ENCODE assay signal across 1 cellular context in the genomic region with DNA sequence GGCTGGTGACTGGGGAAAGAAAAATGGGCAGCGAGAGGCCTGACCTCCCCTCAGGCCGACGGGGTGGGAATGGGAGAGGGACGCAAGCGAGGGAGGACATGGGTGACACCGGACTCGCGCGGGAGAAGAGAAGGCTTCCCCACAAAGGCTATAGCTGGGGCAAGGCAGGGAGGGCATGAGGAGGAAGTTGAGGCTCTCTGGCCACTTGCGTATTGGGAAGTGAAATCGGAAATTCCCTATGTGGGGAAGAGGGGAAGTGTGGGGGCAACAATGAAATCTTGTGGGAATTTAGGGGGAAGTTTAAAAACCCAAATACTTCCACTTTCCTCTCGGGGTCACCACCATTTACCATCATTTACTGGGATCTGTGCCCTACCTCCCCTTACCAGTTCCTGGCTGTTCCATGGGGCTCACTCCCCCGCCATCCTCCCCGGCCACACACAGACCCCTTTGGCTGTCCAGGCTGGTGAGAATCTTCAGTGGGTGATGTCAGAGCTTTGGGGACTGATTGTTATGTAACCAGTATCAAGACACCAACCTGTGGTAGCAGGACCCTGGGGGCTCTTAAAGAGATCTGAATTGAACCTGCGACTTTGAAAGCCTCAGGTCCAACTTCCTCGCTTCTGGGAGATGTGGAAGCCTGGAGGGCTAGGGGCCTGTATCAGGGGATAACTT.
TF ChIP-seq lines count a peak whose summit lies in the region.

No MANE protein-coding gene starts in this region.

TF ChIP-seq in K562, 482 proteins besides CTCF, POLR2A, EP300 and RAD21 (continued from another document):
- TF ChIP-seq, protein P1, sequence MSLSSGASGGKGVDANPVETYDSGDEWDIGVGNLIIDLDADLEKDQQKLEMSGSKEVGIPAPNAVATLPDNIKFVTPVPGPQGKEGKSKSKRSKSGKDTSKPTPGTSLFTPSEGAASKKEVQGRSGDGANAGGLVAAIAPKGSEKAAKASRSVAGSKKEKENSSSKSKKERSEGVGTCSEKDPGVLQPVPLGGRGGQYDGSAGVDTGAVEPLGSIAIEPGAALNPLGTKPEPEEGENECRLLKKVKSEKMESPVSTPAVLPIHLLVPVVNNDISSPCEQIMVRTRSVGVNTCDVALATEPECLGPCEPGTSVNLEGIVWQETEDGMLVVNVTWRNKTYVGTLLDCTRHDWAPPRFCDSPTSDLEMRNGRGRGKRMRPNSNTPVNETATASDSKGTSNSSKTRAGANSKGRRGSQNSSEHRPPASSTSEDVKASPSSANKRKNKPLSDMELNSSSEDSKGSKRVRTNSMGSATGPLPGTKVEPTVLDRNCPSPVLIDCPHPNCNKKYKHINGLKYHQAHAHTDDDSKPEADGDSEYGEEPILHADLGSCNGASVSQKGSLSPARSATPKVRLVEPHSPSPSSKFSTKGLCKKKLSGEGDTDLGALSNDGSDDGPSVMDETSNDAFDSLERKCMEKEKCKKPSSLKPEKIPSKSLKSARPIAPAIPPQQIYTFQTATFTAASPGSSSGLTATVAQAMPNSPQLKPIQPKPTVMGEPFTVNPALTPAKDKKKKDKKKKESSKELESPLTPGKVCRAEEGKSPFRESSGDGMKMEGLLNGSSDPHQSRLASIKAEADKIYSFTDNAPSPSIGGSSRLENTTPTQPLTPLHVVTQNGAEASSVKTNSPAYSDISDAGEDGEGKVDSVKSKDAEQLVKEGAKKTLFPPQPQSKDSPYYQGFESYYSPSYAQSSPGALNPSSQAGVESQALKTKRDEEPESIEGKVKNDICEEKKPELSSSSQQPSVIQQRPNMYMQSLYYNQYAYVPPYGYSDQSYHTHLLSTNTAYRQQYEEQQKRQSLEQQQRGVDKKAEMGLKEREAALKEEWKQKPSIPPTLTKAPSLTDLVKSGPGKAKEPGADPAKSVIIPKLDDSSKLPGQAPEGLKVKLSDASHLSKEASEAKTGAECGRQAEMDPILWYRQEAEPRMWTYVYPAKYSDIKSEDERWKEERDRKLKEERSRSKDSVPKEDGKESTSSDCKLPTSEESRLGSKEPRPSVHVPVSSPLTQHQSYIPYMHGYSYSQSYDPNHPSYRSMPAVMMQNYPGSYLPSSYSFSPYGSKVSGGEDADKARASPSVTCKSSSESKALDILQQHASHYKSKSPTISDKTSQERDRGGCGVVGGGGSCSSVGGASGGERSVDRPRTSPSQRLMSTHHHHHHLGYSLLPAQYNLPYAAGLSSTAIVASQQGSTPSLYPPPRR (CRISPR knock-in tag; IDR thresholded peaks at IDR 0.05; ENCODE audit: borderline replicate concordance) = no peak
- TF ChIP-seq, protein P2, sequence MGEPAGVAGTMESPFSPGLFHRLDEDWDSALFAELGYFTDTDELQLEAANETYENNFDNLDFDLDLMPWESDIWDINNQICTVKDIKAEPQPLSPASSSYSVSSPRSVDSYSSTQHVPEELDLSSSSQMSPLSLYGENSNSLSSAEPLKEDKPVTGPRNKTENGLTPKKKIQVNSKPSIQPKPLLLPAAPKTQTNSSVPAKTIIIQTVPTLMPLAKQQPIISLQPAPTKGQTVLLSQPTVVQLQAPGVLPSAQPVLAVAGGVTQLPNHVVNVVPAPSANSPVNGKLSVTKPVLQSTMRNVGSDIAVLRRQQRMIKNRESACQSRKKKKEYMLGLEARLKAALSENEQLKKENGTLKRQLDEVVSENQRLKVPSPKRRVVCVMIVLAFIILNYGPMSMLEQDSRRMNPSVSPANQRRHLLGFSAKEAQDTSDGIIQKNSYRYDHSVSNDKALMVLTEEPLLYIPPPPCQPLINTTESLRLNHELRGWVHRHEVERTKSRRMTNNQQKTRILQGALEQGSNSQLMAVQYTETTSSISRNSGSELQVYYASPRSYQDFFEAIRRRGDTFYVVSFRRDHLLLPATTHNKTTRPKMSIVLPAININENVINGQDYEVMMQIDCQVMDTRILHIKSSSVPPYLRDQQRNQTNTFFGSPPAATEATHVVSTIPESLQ (CRISPR knock-in tag; IDR thresholded peaks at IDR 0.05) = no peak
- TF ChIP-seq, protein P3, sequence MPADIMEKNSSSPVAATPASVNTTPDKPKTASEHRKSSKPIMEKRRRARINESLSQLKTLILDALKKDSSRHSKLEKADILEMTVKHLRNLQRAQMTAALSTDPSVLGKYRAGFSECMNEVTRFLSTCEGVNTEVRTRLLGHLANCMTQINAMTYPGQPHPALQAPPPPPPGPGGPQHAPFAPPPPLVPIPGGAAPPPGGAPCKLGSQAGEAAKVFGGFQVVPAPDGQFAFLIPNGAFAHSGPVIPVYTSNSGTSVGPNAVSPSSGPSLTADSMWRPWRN (IDR thresholded peaks at IDR 0.05; ENCODE audit: low read depth) = no peak
- TF ChIP-seq NR4A1 (CRISPR knock-in tag; IDR thresholded peaks at IDR 0.05) (no peak), NR4A1 (tag; IDR thresholded peaks at IDR 0.05) (0 out of 2 replicates have a peak, but pooled peaks have one; percentile 4), ZNF79 (CRISPR knock-in tag; IDR thresholded peaks at IDR 0.05; ENCODE audit: low read depth) (no peak), SIN3A (IDR thresholded peaks at IDR 0.05; ENCODE audit: borderline replicate concordance in 2 of 2, control insufficient read depth in 1 of 2, low read depth in 2 of 2, low read length in 2 of 2) (no peak), ZNF232 (CRISPR knock-in tag; IDR thresholded peaks at IDR 0.05) (no peak), KAT7 (CRISPR knock-in tag; IDR thresholded peaks at IDR 0.05; ENCODE audit: borderline replicate concordance) (no peak; the same call in 1 of the 2 replicates), TARDBP (IDR thresholded peaks at IDR 0.05) (no peak), NCOR1 (IDR thresholded peaks at IDR 0.05) (no peak), TOE1 (IDR thresholded peaks at IDR 0.05; ENCODE audit: borderline replicate concordance) (no peak), TOE1 (CRISPR knock-in tag; IDR thresholded peaks at IDR 0.05; ENCODE audit: borderline replicate concordance, low read depth) (no peak), SIN3B (IDR thresholded peaks at IDR 0.05; ENCODE audit: low read depth) (no peak), NR1H2 (CRISPR knock-in tag; IDR thresholded peaks at IDR 0.05) (no peak), DPF2 (IDR thresholded peaks at IDR 0.05) (peak; percentile 10; the same call in 1 of the 2 replicates), MYNN (IDR thresholded peaks at IDR 0.05) (no peak), MYNN (CRISPR knock-in tag; IDR thresholded peaks at IDR 0.05) (no peak), NCOA1 (IDR thresholded peaks at IDR 0.05; ENCODE audit: low read depth) (no peak), KDM4B (IDR thresholded peaks at IDR 0.05; ENCODE audit: borderline replicate concordance in 2 of 2, low read depth in 1 of 2) (no peak), NFRKB (IDR thresholded peaks at IDR 0.05; ENCODE audit: low read depth) (no peak), MTA1 (IDR thresholded peaks at IDR 0.05; ENCODE audit: borderline replicate concordance) (no peak)
- TF ChIP-seq, protein P4, sequence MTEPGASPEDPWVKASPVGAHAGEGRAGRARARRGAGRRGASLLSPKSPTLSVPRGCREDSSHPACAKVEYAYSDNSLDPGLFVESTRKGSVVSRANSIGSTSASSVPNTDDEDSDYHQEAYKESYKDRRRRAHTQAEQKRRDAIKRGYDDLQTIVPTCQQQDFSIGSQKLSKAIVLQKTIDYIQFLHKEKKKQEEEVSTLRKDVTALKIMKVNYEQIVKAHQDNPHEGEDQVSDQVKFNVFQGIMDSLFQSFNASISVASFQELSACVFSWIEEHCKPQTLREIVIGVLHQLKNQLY (CRISPR knock-in tag; conservative IDR thresholded peaks at IDR 0.05) = no peak
- TF ChIP-seq, protein P5, sequence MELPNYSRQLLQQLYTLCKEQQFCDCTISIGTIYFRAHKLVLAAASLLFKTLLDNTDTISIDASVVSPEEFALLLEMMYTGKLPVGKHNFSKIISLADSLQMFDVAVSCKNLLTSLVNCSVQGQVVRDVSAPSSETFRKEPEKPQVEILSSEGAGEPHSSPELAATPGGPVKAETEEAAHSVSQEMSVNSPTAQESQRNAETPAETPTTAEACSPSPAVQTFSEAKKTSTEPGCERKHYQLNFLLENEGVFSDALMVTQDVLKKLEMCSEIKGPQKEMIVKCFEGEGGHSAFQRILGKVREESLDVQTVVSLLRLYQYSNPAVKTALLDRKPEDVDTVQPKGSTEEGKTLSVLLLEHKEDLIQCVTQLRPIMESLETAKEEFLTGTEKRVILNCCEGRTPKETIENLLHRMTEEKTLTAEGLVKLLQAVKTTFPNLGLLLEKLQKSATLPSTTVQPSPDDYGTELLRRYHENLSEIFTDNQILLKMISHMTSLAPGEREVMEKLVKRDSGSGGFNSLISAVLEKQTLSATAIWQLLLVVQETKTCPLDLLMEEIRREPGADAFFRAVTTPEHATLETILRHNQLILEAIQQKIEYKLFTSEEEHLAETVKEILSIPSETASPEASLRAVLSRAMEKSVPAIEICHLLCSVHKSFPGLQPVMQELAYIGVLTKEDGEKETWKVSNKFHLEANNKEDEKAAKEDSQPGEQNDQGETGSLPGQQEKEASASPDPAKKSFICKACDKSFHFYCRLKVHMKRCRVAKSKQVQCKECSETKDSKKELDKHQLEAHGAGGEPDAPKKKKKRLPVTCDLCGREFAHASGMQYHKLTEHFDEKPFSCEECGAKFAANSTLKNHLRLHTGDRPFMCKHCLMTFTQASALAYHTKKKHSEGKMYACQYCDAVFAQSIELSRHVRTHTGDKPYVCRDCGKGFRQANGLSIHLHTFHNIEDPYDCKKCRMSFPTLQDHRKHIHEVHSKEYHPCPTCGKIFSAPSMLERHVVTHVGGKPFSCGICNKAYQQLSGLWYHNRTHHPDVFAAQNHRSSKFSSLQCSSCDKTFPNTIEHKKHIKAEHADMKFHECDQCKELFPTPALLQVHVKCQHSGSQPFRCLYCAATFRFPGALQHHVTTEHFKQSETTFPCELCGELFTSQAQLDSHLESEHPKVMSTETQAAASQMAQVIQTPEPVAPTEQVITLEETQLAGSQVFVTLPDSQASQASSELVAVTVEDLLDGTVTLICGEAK (IDR thresholded peaks at IDR 0.05) = peak; percentile 63; the same call in 1 of the 2 replicates
- TF ChIP-seq, protein P5 (CRISPR knock-in tag; IDR thresholded peaks at IDR 0.05) = no peak
- TF ChIP-seq, protein P6, sequence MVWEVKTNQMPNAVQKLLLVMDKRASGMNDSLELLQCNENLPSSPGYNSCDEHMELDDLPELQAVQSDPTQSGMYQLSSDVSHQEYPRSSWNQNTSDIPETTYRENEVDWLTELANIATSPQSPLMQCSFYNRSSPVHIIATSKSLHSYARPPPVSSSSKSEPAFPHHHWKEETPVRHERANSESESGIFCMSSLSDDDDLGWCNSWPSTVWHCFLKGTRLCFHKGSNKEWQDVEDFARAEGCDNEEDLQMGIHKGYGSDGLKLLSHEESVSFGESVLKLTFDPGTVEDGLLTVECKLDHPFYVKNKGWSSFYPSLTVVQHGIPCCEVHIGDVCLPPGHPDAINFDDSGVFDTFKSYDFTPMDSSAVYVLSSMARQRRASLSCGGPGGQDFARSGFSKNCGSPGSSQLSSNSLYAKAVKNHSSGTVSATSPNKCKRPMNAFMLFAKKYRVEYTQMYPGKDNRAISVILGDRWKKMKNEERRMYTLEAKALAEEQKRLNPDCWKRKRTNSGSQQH (CRISPR knock-in tag; IDR thresholded peaks at IDR 0.05) = peak; percentile 66; the same call in 1 of the 2 replicates
- TF ChIP-seq, protein P7, sequence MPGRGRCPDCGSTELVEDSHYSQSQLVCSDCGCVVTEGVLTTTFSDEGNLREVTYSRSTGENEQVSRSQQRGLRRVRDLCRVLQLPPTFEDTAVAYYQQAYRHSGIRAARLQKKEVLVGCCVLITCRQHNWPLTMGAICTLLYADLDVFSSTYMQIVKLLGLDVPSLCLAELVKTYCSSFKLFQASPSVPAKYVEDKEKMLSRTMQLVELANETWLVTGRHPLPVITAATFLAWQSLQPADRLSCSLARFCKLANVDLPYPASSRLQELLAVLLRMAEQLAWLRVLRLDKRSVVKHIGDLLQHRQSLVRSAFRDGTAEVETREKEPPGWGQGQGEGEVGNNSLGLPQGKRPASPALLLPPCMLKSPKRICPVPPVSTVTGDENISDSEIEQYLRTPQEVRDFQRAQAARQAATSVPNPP (IDR thresholded peaks at IDR 0.05; ENCODE audit: borderline replicate concordance, insufficient read depth, insufficient read length) = no peak
- TF ChIP-seq, protein P8, sequence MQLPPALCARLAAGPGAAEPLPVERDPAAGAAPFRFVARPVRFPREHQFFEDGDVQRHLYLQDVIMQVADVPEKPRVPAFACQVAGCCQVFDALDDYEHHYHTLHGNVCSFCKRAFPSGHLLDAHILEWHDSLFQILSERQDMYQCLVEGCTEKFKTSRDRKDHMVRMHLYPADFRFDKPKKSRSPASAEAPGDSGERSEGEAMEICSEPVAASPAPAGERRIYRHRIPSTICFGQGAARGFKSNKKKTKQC (CRISPR knock-in tag; IDR thresholded peaks at IDR 0.05) = 0 out of 2 replicates have a peak, but pooled peaks have one; percentile 44
